ENCODE assay signal across 12 cellular contexts in genomic region chr11:67563354-67564114, GRCh38. TPM values are rescaled to one million over a fixed set of nuclear protein-coding genes. Genes with fewer than 3 reads are reported as not detected.
A peak's percentile ranks its signal among the peaks of the same experiment; 100 is the strongest.
DNase-seq lines count a peak whose midpoint lies in the region; ATAC-seq, FAIRE-seq and TF ChIP-seq lines count a peak whose summit lies in the region.
"Had no signal": no experiment of that assay in that cellular context is flagged by ENCODE, and none has a peak within 500 bp of the region (broad histone marks: within the 10 kb centered on the region; RNA-seq: fewer than 3 reads in every experiment).

No MANE protein-coding gene starts in this region.

- FAIRE-seq in H1 (lab: Jason Lieb, UNC): no peak

- H3K9ac ChIP-seq in H1 (replicated peaks in 1 of 4; ENCODE audit: extremely low read depth in 1 of 4, low read depth in 3 of 4, low read length in 3 of 4) (no peak overlapping the region), mesendoderm (ENCODE audit: low read length) (no peak overlapping the region)

- H3K4ac ChIP-seq in H1 (replicated peaks; ENCODE audit: insufficient read length, low read depth, low read length) (no peak overlapping the region), mesendoderm (ENCODE audit: low read depth, low read length) (no peak overlapping the region)

- H2BK12ac ChIP-seq in H1 (ENCODE audit: low read depth, low read length): no peak overlapping the region

- H4K5ac ChIP-seq in H1 (ENCODE audit: insufficient read length, low read depth, low read length) (no peak overlapping the region), mesendoderm (ENCODE audit: low read length) (no peak overlapping the region)

- H2BK5ac ChIP-seq in H1 (ENCODE audit: low read depth, low read length) (no peak overlapping the region), mesendoderm (ENCODE audit: low read length) (no peak overlapping the region)

- H2BK120ac ChIP-seq in H1 (replicated peaks; ENCODE audit: low read depth, low read length): no peak overlapping the region
- no peak overlapping the region for H2BK120ac ChIP-seq in mesendoderm (ENCODE audit: low read depth, low read length)

- no peak overlapping the region for H3K18ac ChIP-seq in H1 (ENCODE audit: extremely low read depth, low read length)
- H3K18ac ChIP-seq in mesendoderm (ENCODE audit: low read length): no peak overlapping the region

- CTCF ChIA-PET in AG04450 (lab: Charles Lee) (interaction anchor here (2.4 kb wide), 1 partner anchor 9 kb away, joined by 7 read pairs; no protein-coding TSS in a partner anchor), H1 (lab: Charles Lee; ENCODE audit: partially characterized antibody) (interaction anchor here (1.1 to 1.6 kb wide), 3 partner anchors 10 to 19 kb away, joined by 3 to 4 read pairs (median 4); no protein-coding TSS in a partner anchor)
- CTCF ChIA-PET in activated CD8-positive, alpha-beta T cell treated with anti-CD3 and anti-CD28 coated beads for 36 hours (lab: Charles Lee): interaction anchor here (1.7 kb wide), 1 partner anchor 20 kb away, joined by 4 read pairs; the partner anchor contains the start of gene GSTP1

- H4K8ac ChIP-seq in H1 (ENCODE audit: extremely low read depth, insufficient read depth, low read length) (no peak overlapping the region), mesendoderm (ENCODE audit: low read depth, low read length) (no peak overlapping the region)

- H4K91ac ChIP-seq in H1 (replicated peaks; ENCODE audit: insufficient read length, low read length): no peak overlapping the region

- H3K56ac ChIP-seq in H1 (replicated peaks; ENCODE audit: insufficient read length, low read depth, low read length) (no peak overlapping the region), mesendoderm (ENCODE audit: low read length) (peak overlapping the region; percentile 35)

- peaks cover 0 to 4% (median 0%) of the 10 kb centered on the region in 4 experiments; a peak in 1 of 7 replicates for H3K4me1 ChIP-seq in H1 (replicated peaks in 1 of 4; ENCODE audit: control insufficient read depth in 3 of 4, insufficient read depth in 4 of 4, low read length in 3 of 4)
- H3K4me1 ChIP-seq in mesendoderm (ENCODE audit: control insufficient read depth, low read depth, low read length): peaks cover 2% of the 10 kb centered on the region

- H3K4me3 ChIP-seq in AG04450 (ENCODE audit: low read depth, low read length) (no peak overlapping the region), H1 (ENCODE audit: extremely low read depth in 1 of 4, insufficient read depth in 2 of 4, low read depth in 3 of 4, low read length in 4 of 4) (no peak overlapping the region), mesendoderm (ENCODE audit: low read length) (no peak overlapping the region)

- no peak for TF ChIP-seq EP300 in H1 (IDR thresholded peaks at IDR 0.05; ENCODE audit: borderline replicate concordance in 1 of 2, low read depth in 2 of 2, low read length in 2 of 2)

- no peak for ATAC-seq in activated CD8-positive, alpha-beta T cell treated with anti-CD3 and anti-CD28 coated beads for 36 hours
- ATAC-seq in HG02870 (IDR thresholded peaks at IDR 0.05; ENCODE audit: unreplicated experiment) (no peak), HG03025 (IDR thresholded peaks at IDR 0.05; ENCODE audit: low FRiP score, unreplicated experiment) (no peak)
- no peak for ATAC-seq in stimulated activated naive B cell treated with anti-CD40 and anti-IgM and Interleukin-4, amounts not matched to agents 10 μg/mL and 1 μg/mL and 100 μg/mL, for 72 hours (replicated peaks)

- DNase-seq in AG04450 (ENCODE audit: low read depth, low spot score): peak; percentile 72
- peak; percentile 87 for DNase-seq in LHCN-M2 (ENCODE audit: low read depth)
- no peak for DNase-seq in H1 (ENCODE audit: low read depth in 1 of 2, low spot score in 2 of 2)
- peak; percentile 91 for DNase-seq in mesendoderm
- no peak for DNase-seq in activated CD8-positive, alpha-beta T cell treated with anti-CD3 and anti-CD28 coated beads for 36 hours
- DNase-seq in stimulated activated naive B cell treated with anti-CD40 and anti-IgM and Interleukin-4, amounts not matched to agents 10 μg/mL and 1 μg/mL and 100 μg/mL, for 72 hours: no peak
- DNase-seq: activated naive CD8-positive, alpha-beta T cell treated with anti-CD3 and anti-CD28 coated beads, Interleukin-2, amount 10 ng/mL, durations not matched to agents 7 days and 5 days; MV-4-11; stimulated activated naive CD4-positive, alpha-beta T cell treated with Interleukin-2 at 50 U/mL for 16 hours; T-helper 1 cell had no signal

- H3K27me3 Mint-ChIP-seq in activated CD8-positive, alpha-beta T cell treated with anti-CD3 and anti-CD28 coated beads for 36 hours: peaks cover 1% of the 10 kb centered on the region
- peaks cover 4 to 21% of the 10 kb centered on the region in 2 donors for H3K27me3 Mint-ChIP-seq in stimulated activated naive B cell treated with anti-CD40 and anti-IgM and Interleukin-4, amounts not matched to agents 10 μg/mL and 1 μg/mL and 100 μg/mL, for 72 hours

- H3K36me3 Mint-ChIP-seq in activated CD8-positive, alpha-beta T cell treated with anti-CD3 and anti-CD28 coated beads for 36 hours (ENCODE audit: low read depth): no peaks in the 10 kb centered on the region
- no peaks in the 10 kb centered on the region for H3K36me3 Mint-ChIP-seq in stimulated activated naive B cell treated with anti-CD40 and anti-IgM and Interleukin-4, amounts not matched to agents 10 μg/mL and 1 μg/mL and 100 μg/mL, for 72 hours
- H3K36me3 Mint-ChIP-seq: activated naive CD8-positive, alpha-beta T cell treated with anti-CD3 and anti-CD28 coated beads, Interleukin-2, amount 10 ng/mL, durations not matched to agents 7 days and 5 days had no signal

- no peak overlapping the region for H3K14ac ChIP-seq in H1 (ENCODE audit: insufficient read length)

- H2BK20ac ChIP-seq in H1 (ENCODE audit: low read length): no peak overlapping the region

- H3K4me3 Mint-ChIP-seq in activated CD8-positive, alpha-beta T cell treated with anti-CD3 and anti-CD28 coated beads for 36 hours: no peak overlapping the region
- no peak overlapping the region for H3K4me3 Mint-ChIP-seq in stimulated activated naive B cell treated with anti-CD40 and anti-IgM and Interleukin-4, amounts not matched to agents 10 μg/mL and 1 μg/mL and 100 μg/mL, for 72 hours
- H3K4me3 Mint-ChIP-seq: activated naive CD8-positive, alpha-beta T cell treated with anti-CD3 and anti-CD28 coated beads, Interleukin-2, amount 10 ng/mL, durations not matched to agents 7 days and 5 days had no signal

- no peaks in the 10 kb centered on the region for H3K27me3 ChIP-seq in AG04450 (ENCODE audit: control insufficient read depth, insufficient read depth, low read length)
- no peaks in the 10 kb centered on the region; a peak in 1 of 7 replicates for H3K27me3 ChIP-seq in H1 (replicated peaks in 1 of 4; ENCODE audit: control insufficient read depth in 3 of 4, extremely low read depth in 1 of 4, insufficient read depth in 3 of 4, low read length in 3 of 4)
- no peaks in the 10 kb centered on the region for H3K27me3 ChIP-seq in mesendoderm (ENCODE audit: insufficient read depth, low read length, poor library complexity)

- no peak overlapping the region for H3K27ac ChIP-seq in AG04450 (ENCODE audit: low read depth, low read length)
- H3K27ac ChIP-seq in H1 (ENCODE audit: low read depth, low read length): no peak overlapping the region
- H3K27ac ChIP-seq in mesendoderm (ENCODE audit: low read depth, low read length): peak overlapping the region; percentile 56

- no peaks in the 10 kb centered on the region for H3K23me2 ChIP-seq in H1 (ENCODE audit: low read depth, low read length)

- H3K79me1 ChIP-seq in H1 (ENCODE audit: low read depth, low read length) (no peaks in the 10 kb centered on the region), mesendoderm (ENCODE audit: low read length) (no peaks in the 10 kb centered on the region)

- H3K9me3 ChIP-seq in AG04450 (ENCODE audit: control insufficient read depth, insufficient read depth, low read length) (no peaks in the 10 kb centered on the region; the same call in 1 of the 2 replicates), H1 (ENCODE audit: insufficient read depth in 2 of 2, low read depth in 1 of 2, low read length in 1 of 2) (no peaks in the 10 kb centered on the region)

- no peak for TF ChIP-seq RAD21 in H1 (IDR thresholded peaks at IDR 0.05 in 1 of 2, conservative IDR thresholded peaks at IDR 0.05 in 1 of 2; ENCODE audit: low read depth in 2 of 2, low read length in 2 of 2)

- POLR2A ChIA-PET in AG04450 (lab: Yijun Ruan, JAX) (interaction anchor here (1.0 kb wide), 1 partner anchor 21 kb away, joined by 3 read pairs; no protein-coding TSS in a partner anchor), H1 (lab: Charles Lee; ENCODE audit: partially characterized antibody) (no interaction called here)
- POLR2A ChIA-PET in activated CD8-positive, alpha-beta T cell treated with anti-CD3 and anti-CD28 coated beads for 36 hours (lab: Charles Lee): interaction anchor here (0.9 kb wide), 1 partner anchor 19 kb away, joined by 4 read pairs; no protein-coding TSS in a partner anchor

- WGBS in H1 (ENCODE audit: extremely low coverage in 1 of 2, insufficient coverage in 1 of 2, insufficient read length in 1 of 2, insufficient replicate concordance in 2 of 2, low coverage in 1 of 2, low lambda C conversion rate in 2 of 2, missing lambda C conversion rate in 1 of 2), 2 experiments: 84% methylated on average over 16 of the region's 16 CpGs; no CpG with 5 or more reads in 1 of the 2 experiments
- WGBS in mesendoderm (ENCODE audit: extremely low coverage, insufficient coverage, low lambda C conversion rate): no CpG with 5 or more reads among the region's 16 CpGs

- no peaks in the 10 kb centered on the region for H4K20me1 ChIP-seq in H1 (replicated peaks in 1 of 2; ENCODE audit: control insufficient read depth in 1 of 2, insufficient read depth in 2 of 2, low read length in 2 of 2)

- TF ChIP-seq CTCF in AG04450 (IDR thresholded peaks at IDR 0.05; ENCODE audit: low read depth, low read length) (no peak), H1 (IDR thresholded peaks at IDR 0.05; ENCODE audit: control extremely low read depth in 1 of 3, insufficient read depth in 1 of 3, low read depth in 1 of 3, low read length in 3 of 3) (no peak)
- TF ChIP-seq CTCF in activated CD8-positive, alpha-beta T cell treated with anti-CD3 and anti-CD28 coated beads for 36 hours (IDR thresholded peaks at IDR 0.05): no peak

- peak overlapping the region; percentile 5; the same call in 1 of the 2 replicates for H2AFZ ChIP-seq in H1 (ENCODE audit: low read length)

- H3K27ac Mint-ChIP-seq in activated CD8-positive, alpha-beta T cell treated with anti-CD3 and anti-CD28 coated beads for 36 hours: no peak overlapping the region
- no peak overlapping the region for H3K27ac Mint-ChIP-seq in stimulated activated naive B cell treated with anti-CD40 and anti-IgM and Interleukin-4, amounts not matched to agents 10 μg/mL and 1 μg/mL and 100 μg/mL, for 72 hours

- H3K4me1 Mint-ChIP-seq in activated CD8-positive, alpha-beta T cell treated with anti-CD3 and anti-CD28 coated beads for 36 hours (ENCODE audit: low read depth): peaks cover 8% of the 10 kb centered on the region
- H3K4me1 Mint-ChIP-seq in stimulated activated naive B cell treated with anti-CD40 and anti-IgM and Interleukin-4, amounts not matched to agents 10 μg/mL and 1 μg/mL and 100 μg/mL, for 72 hours: peaks cover 5% of the 10 kb centered on the region in 2 donors

- H3K23ac ChIP-seq in H1 (ENCODE audit: insufficient read length) (no peak overlapping the region), mesendoderm (ENCODE audit: low read length) (no peak overlapping the region)

- H3K9me3 Mint-ChIP-seq in activated CD8-positive, alpha-beta T cell treated with anti-CD3 and anti-CD28 coated beads for 36 hours: no peaks in the 10 kb centered on the region
- H3K9me3 Mint-ChIP-seq in stimulated activated naive B cell treated with anti-CD40 and anti-IgM and Interleukin-4, amounts not matched to agents 10 μg/mL and 1 μg/mL and 100 μg/mL, for 72 hours: no peaks in the 10 kb centered on the region
- H3K9me3 Mint-ChIP-seq: activated naive CD8-positive, alpha-beta T cell treated with anti-CD3 and anti-CD28 coated beads, Interleukin-2, amount 10 ng/mL, durations not matched to agents 7 days and 5 days had no signal

- H2BK15ac ChIP-seq in H1 (ENCODE audit: low read length): no peak overlapping the region
- H2BK15ac ChIP-seq in mesendoderm (replicated peaks; ENCODE audit: low read depth): no peak overlapping the region

- TF ChIP-seq POLR2A in H1 (IDR thresholded peaks at IDR 0.05; ENCODE audit: control extremely low read depth in 1 of 2, low read depth in 2 of 2, low read length in 2 of 2): no peak

- intact Hi-C loops in activated CD8-positive, alpha-beta T cell treated with anti-CD3 and anti-CD28 coated beads for 36 hours (cut with micrococcal nuclease): no loop called here

- H2AK5ac ChIP-seq in H1 (ENCODE audit: low read depth, low read length) (no peak overlapping the region), mesendoderm (ENCODE audit: low read length) (no peak overlapping the region)

- H3K36me3 ChIP-seq in H1 (ENCODE audit: control insufficient read depth in 2 of 4, insufficient read depth in 4 of 4, low read length in 3 of 4) (no peaks in the 10 kb centered on the region), mesendoderm (ENCODE audit: control insufficient read depth, insufficient read depth, low read length) (no peaks in the 10 kb centered on the region)

- no peak overlapping the region for H3K4me2 ChIP-seq in H1 (ENCODE audit: insufficient read depth in 1 of 2, low read depth in 2 of 2, low read length in 2 of 2)
- no peak overlapping the region for H3K4me2 ChIP-seq in mesendoderm (ENCODE audit: low read length)

- no peaks in the 10 kb centered on the region for H3K79me2 ChIP-seq in H1 (ENCODE audit: control insufficient read depth in 1 of 2, insufficient read depth in 2 of 2, low read length in 2 of 2)
- no peaks in the 10 kb centered on the region for H3K79me2 ChIP-seq in mesendoderm (ENCODE audit: control insufficient read depth, insufficient read depth, low read length)

RNA-seq across cellular contexts. Expression of gene GSTP1, which starts 20.1 kb away (rescaled TPM):
- polyA plus RNA-seq in AG04450 (2011; rRNA removed): 716 and 965 TPM in 2 replicates
- 518 and 668 TPM in 2 replicates for polyA minus RNA-seq in AG04450 (2011; rRNA and poly(A)+ RNA removed)
- total RNA-seq in LHCN-M2 (2014; rRNA removed): 446 and 608 TPM in 2 replicates
- polyA plus RNA-seq in LHCN-M2 (2012): 1,046 TPM
- total RNA-seq in H1 (2021; fragmentation: NEBNext Ultra II Directional; extraction: Animal tissue kit (Norgen Biotek cat#: 25700)): 1,454 and 1,516 TPM in 2 replicates
- 3,329 and 3,697 TPM in 2 replicates for polyA plus RNA-seq in H1 (2011; rRNA removed)
- 2,378 TPM for polyA plus RNA-seq in H1 (2011; cell fraction: cytosol; rRNA removed)
- polyA plus RNA-seq in H1 (2011; cell fraction: nucleus; rRNA removed): 2,569 TPM
- polyA plus RNA-seq in H1 (2012, experiment 1 of 2): 1,993 to 2,737 TPM (median 2,451 TPM) in 4 replicates
- 3,069 TPM for polyA plus RNA-seq in H1 (2012, experiment 2 of 2)
- polyA plus RNA-seq in H1 (2013, experiment 1 of 2): 1,370 TPM
- 1,386 TPM for polyA plus RNA-seq in H1 (2013, experiment 2 of 2)
- 842 and 1,024 TPM in 2 replicates for polyA minus RNA-seq in H1 (2011; rRNA and poly(A)+ RNA removed)
- polyA minus RNA-seq in H1 (2011; cell fraction: cytosol; rRNA and poly(A)+ RNA removed): 714 TPM
- 749 TPM for polyA minus RNA-seq in H1 (2011; cell fraction: nucleus; rRNA and poly(A)+ RNA removed)
- polyA plus RNA-seq in mesendoderm (2013, experiment 1 of 2): 1,349 TPM
- polyA plus RNA-seq in mesendoderm (2013, experiment 2 of 2): 1,345 TPM
- total RNA-seq in activated CD8-positive, alpha-beta T cell treated with anti-CD3 and anti-CD28 coated beads for 36 hours: 100 to 1,000 TPM; 467 to 472 TPM

RNA-seq across cellular contexts. Expression of gene CABP2, which starts 40.3 kb away (rescaled TPM):
- polyA plus RNA-seq in AG04450 (2011; rRNA removed): not detected in 2 replicates
- polyA minus RNA-seq in AG04450 (2011; rRNA and poly(A)+ RNA removed): not detected in 2 replicates
- not detected in 2 replicates for total RNA-seq in LHCN-M2 (2014; rRNA removed)
- polyA plus RNA-seq in LHCN-M2 (2012): not detected
- not detected in 2 replicates for total RNA-seq in H1 (2021; fragmentation: NEBNext Ultra II Directional; extraction: Animal tissue kit (Norgen Biotek cat#: 25700))
- not detected in 2 replicates for polyA plus RNA-seq in H1 (2011; rRNA removed)
- polyA plus RNA-seq in H1 (2011; cell fraction: cytosol; rRNA removed): not detected
- not detected for polyA plus RNA-seq in H1 (2011; cell fraction: nucleus; rRNA removed)
- polyA plus RNA-seq in H1 (2012, experiment 1 of 2): not detected in 4 replicates
- not detected for polyA plus RNA-seq in H1 (2012, experiment 2 of 2)
- not detected for polyA plus RNA-seq in H1 (2013, experiment 1 of 2)
- polyA plus RNA-seq in H1 (2013, experiment 2 of 2): not detected
- polyA minus RNA-seq in H1 (2011; rRNA and poly(A)+ RNA removed): not detected in 2 replicates
- not detected for polyA minus RNA-seq in H1 (2011; cell fraction: cytosol; rRNA and poly(A)+ RNA removed)
- polyA minus RNA-seq in H1 (2011; cell fraction: nucleus; rRNA and poly(A)+ RNA removed): not detected
- not detected for polyA plus RNA-seq in mesendoderm (2013, experiment 1 of 2)
- polyA plus RNA-seq in mesendoderm (2013, experiment 2 of 2): not detected
- total RNA-seq in activated CD8-positive, alpha-beta T cell treated with anti-CD3 and anti-CD28 coated beads for 36 hours: not detected
- total RNA-seq: activated naive CD8-positive, alpha-beta T cell treated with anti-CD3 and anti-CD28 coated beads, Interleukin-2, amount 10 ng/mL, durations not matched to agents 7 days and 5 days had no signal

RNA-seq across cellular contexts. Expression of gene NDUFV1, which starts 43.2 kb away (rescaled TPM):
- polyA plus RNA-seq in AG04450 (2011; rRNA removed) (79.5 and 89.9 TPM in 2 replicates), H1 (2011; rRNA removed) (125 and 192 TPM in 2 replicates)
- polyA minus RNA-seq in AG04450 (2011; rRNA and poly(A)+ RNA removed): 61.8 and 69.0 TPM in 2 replicates
- total RNA-seq in LHCN-M2 (2014; rRNA removed): 192 and 232 TPM in 2 replicates
- 161 TPM for polyA plus RNA-seq in LHCN-M2 (2012)
- 131 TPM in 2 replicates for total RNA-seq in H1 (2021; fragmentation: NEBNext Ultra II Directional; extraction: Animal tissue kit (Norgen Biotek cat#: 25700))
- polyA plus RNA-seq in H1 (2011; cell fraction: cytosol; rRNA removed): 152 TPM
- polyA plus RNA-seq in H1 (2011; cell fraction: nucleus; rRNA removed): 304 TPM
- polyA plus RNA-seq in H1 (2012, experiment 1 of 2): 89.8 to 192 TPM (median 174 TPM) in 4 replicates
- polyA plus RNA-seq in H1 (2012, experiment 2 of 2): 101 TPM
- polyA plus RNA-seq in H1 (2013, experiment 1 of 2): 72.0 TPM
- 62.7 TPM for polyA plus RNA-seq in H1 (2013, experiment 2 of 2)
- 60.2 and 75.0 TPM in 2 replicates for polyA minus RNA-seq in H1 (2011; rRNA and poly(A)+ RNA removed)
- 98.5 TPM for polyA minus RNA-seq in H1 (2011; cell fraction: cytosol; rRNA and poly(A)+ RNA removed)
- polyA minus RNA-seq in H1 (2011; cell fraction: nucleus; rRNA and poly(A)+ RNA removed): 80.7 TPM
- polyA plus RNA-seq in mesendoderm (2013, experiment 1 of 2): 58.8 TPM
- polyA plus RNA-seq in mesendoderm (2013, experiment 2 of 2): 56.6 TPM
- 100 to 1,000 TPM; 315 to 317 TPM for total RNA-seq in activated CD8-positive, alpha-beta T cell treated with anti-CD3 and anti-CD28 coated beads for 36 hours

RNA-seq across cellular contexts. Expression of gene CDK2AP2, which starts 55.6 kb away (rescaled TPM):
- polyA plus RNA-seq in AG04450 (2011; rRNA removed) (11.7 and 17.2 TPM in 2 replicates), H1 (2011; rRNA removed) (65.1 and 89.6 TPM in 2 replicates)
- polyA minus RNA-seq in AG04450 (2011; rRNA and poly(A)+ RNA removed): 12.9 and 16.1 TPM in 2 replicates
- 31.9 and 34.0 TPM in 2 replicates for total RNA-seq in LHCN-M2 (2014; rRNA removed)
- polyA plus RNA-seq in LHCN-M2 (2012): 37.7 TPM
- total RNA-seq in H1 (2021; fragmentation: NEBNext Ultra II Directional; extraction: Animal tissue kit (Norgen Biotek cat#: 25700)): 47.3 and 49.6 TPM in 2 replicates
- polyA plus RNA-seq in H1 (2011; cell fraction: cytosol; rRNA removed): 33.8 TPM
- polyA plus RNA-seq in H1 (2011; cell fraction: nucleus; rRNA removed): 39.1 TPM
- polyA plus RNA-seq in H1 (2012, experiment 1 of 2): 37.4 to 52.9 TPM (median 45.6 TPM) in 4 replicates
- 65.6 TPM for polyA plus RNA-seq in H1 (2012, experiment 2 of 2)
- 35.4 TPM for polyA plus RNA-seq in H1 (2013, experiment 1 of 2)
- polyA plus RNA-seq in H1 (2013, experiment 2 of 2): 38.4 TPM
- 12.5 and 16.2 TPM in 2 replicates for polyA minus RNA-seq in H1 (2011; rRNA and poly(A)+ RNA removed)
- polyA minus RNA-seq in H1 (2011; cell fraction: cytosol; rRNA and poly(A)+ RNA removed): 28.0 TPM
- polyA minus RNA-seq in H1 (2011; cell fraction: nucleus; rRNA and poly(A)+ RNA removed): 25.7 TPM
- polyA plus RNA-seq in mesendoderm (2013, experiment 1 of 2): 46.8 TPM
- 48.6 TPM for polyA plus RNA-seq in mesendoderm (2013, experiment 2 of 2)
- total RNA-seq in activated CD8-positive, alpha-beta T cell treated with anti-CD3 and anti-CD28 coated beads for 36 hours: 10 to 100 TPM; 53.5 to 55.5 TPM

RNA-seq across cellular contexts. Expression of gene PITPNM1, which starts 58.4 kb away (rescaled TPM):
- polyA plus RNA-seq in AG04450 (2011; rRNA removed) (6.4 and 8.6 TPM in 2 replicates), H1 (2011; rRNA removed) (27.2 and 45.1 TPM in 2 replicates)
- polyA minus RNA-seq in AG04450 (2011; rRNA and poly(A)+ RNA removed): 9.9 and 10.8 TPM in 2 replicates
- total RNA-seq in LHCN-M2 (2014; rRNA removed): 34.5 and 41.2 TPM in 2 replicates
- 20.0 TPM for polyA plus RNA-seq in LHCN-M2 (2012)
- 52.7 and 55.0 TPM in 2 replicates for total RNA-seq in H1 (2021; fragmentation: NEBNext Ultra II Directional; extraction: Animal tissue kit (Norgen Biotek cat#: 25700))
- polyA plus RNA-seq in H1 (2011; cell fraction: cytosol; rRNA removed): 26.4 TPM
- polyA plus RNA-seq in H1 (2011; cell fraction: nucleus; rRNA removed): 74.8 TPM
- 24.2 to 30.4 TPM (median 27.3 TPM) in 4 replicates for polyA plus RNA-seq in H1 (2012, experiment 1 of 2)
- polyA plus RNA-seq in H1 (2012, experiment 2 of 2): 25.8 TPM
- polyA plus RNA-seq in H1 (2013, experiment 1 of 2): 28.4 TPM
- 28.5 TPM for polyA plus RNA-seq in H1 (2013, experiment 2 of 2)
- polyA minus RNA-seq in H1 (2011; rRNA and poly(A)+ RNA removed): 14.8 and 18.7 TPM in 2 replicates
- 32.3 TPM for polyA minus RNA-seq in H1 (2011; cell fraction: cytosol; rRNA and poly(A)+ RNA removed)
- 30.9 TPM for polyA minus RNA-seq in H1 (2011; cell fraction: nucleus; rRNA and poly(A)+ RNA removed)
- polyA plus RNA-seq in mesendoderm (2013, experiment 1 of 2): 26.1 TPM
- 26.5 TPM for polyA plus RNA-seq in mesendoderm (2013, experiment 2 of 2)
- 10 to 100 TPM; 87.8 to 88.1 TPM for total RNA-seq in activated CD8-positive, alpha-beta T cell treated with anti-CD3 and anti-CD28 coated beads for 36 hours

Comparison
In these comparisons a context has a peak if more than half of its experiments do, and no peak if none do; other contexts are left out.
1. DNase-seq: peak in AG04450 (single experiment), LHCN-M2 (single experiment) and mesendoderm (single experiment); none in H1 (0 of 2), activated CD8-positive, alpha-beta T cell treated with anti-CD3 and anti-CD28 coated beads for 36 hours (single experiment) and stimulated activated naive B cell treated with anti-CD40 and anti-IgM and Interleukin-4, amounts not matched to agents 10 μg/mL and 1 μg/mL and 100 μg/mL, for 72 hours (single experiment).